25 cellular contexts compared by ENCODE assay signal in the genomic region with DNA sequence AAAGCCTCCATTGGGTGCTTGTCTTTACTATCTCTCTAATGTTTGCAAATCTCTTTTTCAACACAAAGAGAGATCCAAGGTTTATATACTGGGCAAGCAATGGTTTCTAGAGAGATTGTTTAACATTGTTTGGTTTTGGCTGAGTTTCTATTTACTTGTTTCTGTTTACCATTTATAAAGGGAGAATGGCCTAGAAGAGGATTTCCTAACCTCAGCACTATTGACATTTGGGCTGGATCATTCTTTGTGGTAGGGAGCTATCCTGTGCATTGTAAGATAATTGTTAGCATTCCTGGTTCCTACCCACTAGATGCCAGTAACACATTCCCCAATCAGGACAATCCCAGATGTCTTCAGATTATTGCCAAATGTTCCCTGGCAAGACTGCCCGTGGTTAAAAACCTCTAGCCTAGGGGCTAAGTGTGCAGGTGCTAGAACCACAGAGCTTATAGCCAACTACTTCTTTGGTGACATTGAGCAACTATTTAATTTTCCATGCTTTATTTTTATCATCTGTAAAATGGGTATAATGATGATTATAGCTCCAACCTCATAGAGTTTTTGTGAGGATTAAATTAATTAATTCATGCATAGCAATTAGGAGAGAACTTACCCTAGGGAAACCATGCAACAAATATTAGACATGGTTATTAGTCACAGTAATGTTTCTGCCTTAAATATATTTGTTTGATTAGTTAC.
A peak's percentile ranks its signal among the peaks of the same experiment; 100 is the strongest.
DNase-seq lines count a peak whose midpoint lies in the region; ATAC-seq, FAIRE-seq and TF ChIP-seq lines count a peak whose summit lies in the region.
"Had no signal": no experiment of that assay in that cellular context is flagged by ENCODE, and none has a peak within 500 bp of the region (broad histone marks: within the 10 kb centered on the region; RNA-seq: fewer than 3 reads in every experiment).

No MANE protein-coding gene starts in this region.

- peaks cover 5% of the 10 kb centered on the region for H3K4me1 Mint-ChIP-seq in astrocyte (ENCODE audit: low read depth, unreplicated experiment)
- no peaks in the 10 kb centered on the region for H3K4me1 Mint-ChIP-seq in activated CD8-positive, alpha-beta memory T cell treated with anti-CD3 and anti-CD28 coated beads, Interleukin-2, amount 10 ng/mL, durations not matched to agents 7 days and 5 days
- H3K4me1 Mint-ChIP-seq: activated CD4-positive, alpha-beta T cell treated with anti-CD3 and anti-CD28 coated beads, Interleukin-2, amount 10 ng/mL, durations not matched to agents 24 days and 14 days had no signal

- H3K27ac ChIP-seq in astrocyte (ENCODE audit: low read depth, low read length) = no peak overlapping the region
- no peak overlapping the region for H3K27ac ChIP-seq in keratinocyte (ENCODE audit: control insufficient read depth, insufficient read depth, low read length)
- H3K27ac ChIP-seq: KMS-11, pancreas, suprapubic skin had no signal

- peaks cover 6% of the 10 kb centered on the region for H3K27me3 Mint-ChIP-seq in astrocyte (ENCODE audit: low read depth, unreplicated experiment)
- peaks cover 6% of the 10 kb centered on the region for H3K27me3 Mint-ChIP-seq in activated CD8-positive, alpha-beta memory T cell treated with anti-CD3 and anti-CD28 coated beads, Interleukin-2, amount 10 ng/mL, durations not matched to agents 7 days and 5 days
- H3K27me3 Mint-ChIP-seq: activated CD4-positive, alpha-beta T cell treated with anti-CD3 and anti-CD28 coated beads, Interleukin-2, amount 10 ng/mL, durations not matched to agents 24 days and 14 days; CD4-positive, alpha-beta T cell had no signal

- H3K4me1 ChIP-seq in astrocyte (ENCODE audit: insufficient read depth, low read length) (no peaks in the 10 kb centered on the region), keratinocyte (ENCODE audit: control insufficient read depth, extremely low read depth, insufficient read depth, low read length) (no peaks in the 10 kb centered on the region)
- H3K4me1 ChIP-seq: pancreas, suprapubic skin had no signal

- DNase-seq in AG08395 (ENCODE audit: low spot score) = peak; percentile 11
- DNase-seq in H4 (ENCODE audit: low spot score) = peak; percentile 95
- DNase-seq in astrocyte (ENCODE audit: low read depth) = peak; percentile 25
- DNase-seq in keratinocyte (ENCODE audit: low read depth, low spot score) = peak; percentile 33
- DNase-seq in activated CD8-positive, alpha-beta memory T cell treated with anti-CD3 and anti-CD28 coated beads, Interleukin-2, amount 10 ng/mL, durations not matched to agents 7 days and 5 days = no peak
- DNase-seq in NCI-H2107 treated with DMSO at 0.1 percent for 48 hours (lab: John Stamatoyannopoulos, UW; ENCODE audit: unreplicated experiment) = no peak
- no peak for DNase-seq in cerebellum (ENCODE audit: low spot score)
- no peak for DNase-seq in stimulated activated CD4-positive, alpha-beta T cell treated with anti-CD3 and anti-CD28 coated beads, Interleukin-4, amount 100 ng/mL, for 24 hours
- DNase-seq: activated CD4-positive, alpha-beta T cell treated with anti-CD3 and anti-CD28 coated beads, Interleukin-2, amount 10 ng/mL, durations not matched to agents 24 days and 14 days; CD4-positive, alpha-beta T cell; dermis blood vessel endothelial cell; DMS79; kidney; NCI-H1092 treated with DMSO at 0.1 percent for 48 hours; NCI-H2081 treated with DMSO at 0.1 percent for 48 hours; pancreas; SHP77 treated with DMSO at 0.1 percent for 48 hours had no signal

- H3K9me1 ChIP-seq in keratinocyte (ENCODE audit: control insufficient read depth, extremely low read depth, insufficient read depth, low read length) = no peaks in the 10 kb centered on the region

- H4K20me1 ChIP-seq in astrocyte (ENCODE audit: insufficient read depth, low read length) (no peaks in the 10 kb centered on the region), keratinocyte (ENCODE audit: control insufficient read depth, extremely low read depth, insufficient read depth, low read length) (no peaks in the 10 kb centered on the region)

- no peak overlapping the region for H3K27ac Mint-ChIP-seq in astrocyte (ENCODE audit: unreplicated experiment)
- no peak overlapping the region for H3K27ac Mint-ChIP-seq in activated CD8-positive, alpha-beta memory T cell treated with anti-CD3 and anti-CD28 coated beads, Interleukin-2, amount 10 ng/mL, durations not matched to agents 7 days and 5 days
- H3K27ac Mint-ChIP-seq: activated CD4-positive, alpha-beta T cell treated with anti-CD3 and anti-CD28 coated beads, Interleukin-2, amount 10 ng/mL, durations not matched to agents 24 days and 14 days; activated T-helper 2 cell treated with anti-CD3 and anti-CD28 coated beads, Interferon-gamma antibody, Interleukin-2, Interleukin-4, amounts not matched to agents 10 μg/mL and 5 μg/mL and 100 μg/mL, durations not matched to agents 14 hours and 24 hours and 36 hours; CD4-positive, alpha-beta T cell; natural killer cell treated with Interleukin-12 subunit alpha and Interleukin-12 subunit beta and Interleukin-15 and Interleukin-18, amount 100 ng/mL, for 72 hours had no signal

- no peak overlapping the region for H3K4me3 Mint-ChIP-seq in astrocyte (ENCODE audit: unreplicated experiment)
- no peak overlapping the region for H3K4me3 Mint-ChIP-seq in activated CD8-positive, alpha-beta memory T cell treated with anti-CD3 and anti-CD28 coated beads, Interleukin-2, amount 10 ng/mL, durations not matched to agents 7 days and 5 days
- H3K4me3 Mint-ChIP-seq: activated CD4-positive, alpha-beta T cell treated with anti-CD3 and anti-CD28 coated beads, Interleukin-2, amount 10 ng/mL, durations not matched to agents 24 days and 14 days; CD4-positive, alpha-beta T cell; natural killer cell treated with Interleukin-12 subunit alpha and Interleukin-12 subunit beta and Interleukin-15 and Interleukin-18, amount 100 ng/mL, for 72 hours had no signal

- H2AFZ ChIP-seq in astrocyte (ENCODE audit: low read depth, low read length) (no peak overlapping the region), keratinocyte (ENCODE audit: control insufficient read depth, low read length) (no peak overlapping the region)

- no peak overlapping the region for H3K9ac ChIP-seq in astrocyte (ENCODE audit: low read length)
- no peak overlapping the region for H3K9ac ChIP-seq in keratinocyte (ENCODE audit: control insufficient read depth, extremely low read depth, insufficient read depth, low read length)
- H3K9ac ChIP-seq: KMS-11 had no signal

- H3K36me3 Mint-ChIP-seq in astrocyte (ENCODE audit: low read depth, unreplicated experiment) = no peaks in the 10 kb centered on the region
- H3K36me3 Mint-ChIP-seq in activated CD8-positive, alpha-beta memory T cell treated with anti-CD3 and anti-CD28 coated beads, Interleukin-2, amount 10 ng/mL, durations not matched to agents 7 days and 5 days = no peaks in the 10 kb centered on the region
- H3K36me3 Mint-ChIP-seq: natural killer cell treated with Interleukin-12 subunit alpha and Interleukin-12 subunit beta and Interleukin-15 and Interleukin-18, amount 100 ng/mL, for 72 hours had no signal

- FAIRE-seq in astrocyte (lab: Jason Lieb, UNC) (no peak), keratinocyte (lab: Jason Lieb, UNC) (no peak)
- FAIRE-seq: endothelial cell of umbilical vein, frontal cortex, H1, kidney, pancreas had no signal

- dilution Hi-C loops in keratinocyte (cut with MboI; ENCODE audit: extremely low pct_ligation_motif_present, low sequenced_read_pairs) = no loop called here

- H3K4me2 ChIP-seq in astrocyte (ENCODE audit: low read length) (no peak overlapping the region), keratinocyte (ENCODE audit: control insufficient read depth, extremely low read depth, insufficient read depth, low read depth, low read length) (no peak overlapping the region)
- H3K4me2 ChIP-seq: KMS-11 had no signal

- no peak for ATAC-seq in activated CD8-positive, alpha-beta memory T cell treated with anti-CD3 and anti-CD28 coated beads, Interleukin-2, amount 10 ng/mL, durations not matched to agents 7 days and 5 days
- ATAC-seq: natural killer cell treated with Interleukin-12 subunit alpha and Interleukin-12 subunit beta and Interleukin-15 and Interleukin-18, amount 100 ng/mL, for 72 hours; pancreas; sciatic nerve had no signal

- H3K4me3 ChIP-seq in astrocyte (ENCODE audit: insufficient read depth, low read depth, low read length) (no peak overlapping the region), keratinocyte (ENCODE audit: control insufficient read depth in 2 of 3, extremely low read depth in 1 of 3, insufficient read depth in 2 of 3, low read depth in 1 of 3, low read length in 3 of 3) (no peak overlapping the region)
- H3K4me3 ChIP-seq: pancreas, suprapubic skin had no signal

- CTCF ChIA-PET in activated CD8-positive, alpha-beta memory T cell treated with anti-CD3 and anti-CD28 coated beads, Interleukin-2, amount 10 ng/mL, durations not matched to agents 7 days and 5 days (lab: Charles Lee) = no interaction called here

- H3K9me3 ChIP-seq in astrocyte (ENCODE audit: insufficient read depth, low read depth, low read length) = no peaks in the 10 kb centered on the region
- H3K9me3 ChIP-seq in keratinocyte (ENCODE audit: control insufficient read depth, low read depth, low read length) = no peaks in the 10 kb centered on the region
- H3K9me3 ChIP-seq: pancreas, suprapubic skin had no signal

- no peaks in the 10 kb centered on the region for H3K9me3 Mint-ChIP-seq in astrocyte (ENCODE audit: unreplicated experiment)
- no peaks in the 10 kb centered on the region for H3K9me3 Mint-ChIP-seq in activated CD8-positive, alpha-beta memory T cell treated with anti-CD3 and anti-CD28 coated beads, Interleukin-2, amount 10 ng/mL, durations not matched to agents 7 days and 5 days (ENCODE audit: low read depth)
- H3K9me3 Mint-ChIP-seq: activated T-helper 2 cell treated with anti-CD3 and anti-CD28 coated beads, Interferon-gamma antibody, Interleukin-2, Interleukin-4, amounts not matched to agents 10 μg/mL and 5 μg/mL and 100 μg/mL, durations not matched to agents 14 hours and 24 hours and 36 hours; CD4-positive, alpha-beta T cell; natural killer cell treated with Interleukin-12 subunit alpha and Interleukin-12 subunit beta and Interleukin-15 and Interleukin-18, amount 100 ng/mL, for 72 hours had no signal

- no peaks in the 10 kb centered on the region for H3K36me3 ChIP-seq in astrocyte (ENCODE audit: insufficient read depth, low read length)
- H3K36me3 ChIP-seq in keratinocyte (ENCODE audit: control insufficient read depth in 2 of 2, extremely low read depth in 1 of 2, insufficient read depth in 2 of 2, low read length in 2 of 2) = no peaks in the 10 kb centered on the region
- H3K36me3 ChIP-seq: pancreas, suprapubic skin had no signal

- TF ChIP-seq CTCF in astrocyte (IDR thresholded peaks at IDR 0.05; ENCODE audit: insufficient read depth, low read depth, low read length) (no peak), keratinocyte (optimal IDR thresholded peaks at IDR 0.05 in 1 of 3, IDR thresholded peaks at IDR 0.05 in 1 of 3, conservative IDR thresholded peaks at IDR 0.05 in 1 of 3; ENCODE audit: extremely low read depth in 1 of 3, insufficient read depth in 2 of 3, low read length in 3 of 3) (peak in 1 of 3 experiments; percentile 22)

- H3K27me3 ChIP-seq in astrocyte (ENCODE audit: insufficient read depth, low read length) (no peaks in the 10 kb centered on the region), keratinocyte (ENCODE audit: control insufficient read depth, extremely low read depth, insufficient read depth, low read length) (no peaks in the 10 kb centered on the region)
- H3K27me3 ChIP-seq: pancreas, suprapubic skin had no signal

- H3K79me2 ChIP-seq in astrocyte (ENCODE audit: insufficient read depth, low read length) = no peaks in the 10 kb centered on the region
- no peaks in the 10 kb centered on the region for H3K79me2 ChIP-seq in keratinocyte (ENCODE audit: control insufficient read depth, insufficient read depth, low read length)

Comparison
In these comparisons a context has a peak if more than half of its experiments do, and no peak if none do; other contexts are left out.
1. DNase-seq: peak in AG08395 (single experiment), H4 (single experiment), astrocyte (single experiment) and keratinocyte (single experiment); none in activated CD8-positive, alpha-beta memory T cell treated with anti-CD3 and anti-CD28 coated beads, Interleukin-2, amount 10 ng/mL, durations not matched to agents 7 days and 5 days (single experiment), NCI-H2107 treated with DMSO at 0.1 percent for 48 hours (single experiment), cerebellum (single experiment) and stimulated activated CD4-positive, alpha-beta T cell treated with anti-CD3 and anti-CD28 coated beads, Interleukin-4, amount 100 ng/mL, for 24 hours (single experiment).